ENCODE assay signal across 1 cellular context in the genomic region with DNA sequence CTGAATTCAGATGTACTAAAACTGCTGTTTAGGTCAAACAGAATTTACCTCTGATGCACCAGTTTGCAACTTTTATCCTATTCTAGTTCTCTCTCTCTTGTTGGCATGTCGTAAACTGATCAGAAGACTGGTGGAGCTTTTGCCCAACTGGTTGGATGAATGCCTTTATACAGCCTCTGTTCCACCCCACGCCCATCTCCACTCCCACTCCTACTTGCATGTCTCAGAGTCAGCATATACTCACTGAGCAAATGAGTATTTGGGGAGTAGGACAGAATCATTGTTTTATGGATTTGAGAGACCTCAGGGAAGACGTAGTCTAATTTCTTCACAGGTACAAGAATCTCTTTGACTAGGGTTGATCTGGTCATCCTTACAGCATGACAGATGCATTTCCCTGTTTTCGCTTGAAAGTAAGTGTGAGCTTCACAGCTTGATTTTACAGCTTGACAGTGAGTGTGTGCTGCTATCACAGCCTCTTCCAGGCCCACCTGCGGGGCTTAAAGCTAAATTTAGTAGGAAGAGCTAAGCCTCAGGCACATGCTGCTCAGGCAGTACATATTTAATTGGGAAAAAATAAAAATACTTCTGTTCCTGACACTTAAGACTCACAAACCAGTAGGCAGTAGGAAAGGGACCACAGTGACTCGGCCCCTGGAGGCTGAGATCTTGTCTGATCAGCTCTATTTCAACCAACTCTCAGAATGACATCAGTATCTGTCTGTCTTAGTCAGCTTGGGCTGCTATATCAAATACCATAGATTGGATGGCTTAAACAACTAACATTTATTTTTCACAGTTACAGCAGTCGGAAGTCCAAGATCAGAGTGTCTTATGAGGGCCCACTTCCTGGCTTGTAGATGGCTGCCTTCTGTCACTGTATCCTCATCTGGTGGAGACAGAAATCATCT.
TF ChIP-seq lines count a peak whose summit lies in the region.

No MANE protein-coding gene starts in this region.

TF ChIP-seq in HCT116, 20 proteins besides CTCF, POLR2A, EP300 and RAD21 (continued from another document):
- TF ChIP-seq SIN3A (IDR thresholded peaks at IDR 0.05; ENCODE audit: low read depth) = no peak
- TF ChIP-seq, protein P1, sequence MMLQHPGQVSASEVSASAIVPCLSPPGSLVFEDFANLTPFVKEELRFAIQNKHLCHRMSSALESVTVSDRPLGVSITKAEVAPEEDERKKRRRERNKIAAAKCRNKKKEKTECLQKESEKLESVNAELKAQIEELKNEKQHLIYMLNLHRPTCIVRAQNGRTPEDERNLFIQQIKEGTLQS (IDR thresholded peaks at IDR 0.05) = no peak
- TF ChIP-seq, protein P2, sequence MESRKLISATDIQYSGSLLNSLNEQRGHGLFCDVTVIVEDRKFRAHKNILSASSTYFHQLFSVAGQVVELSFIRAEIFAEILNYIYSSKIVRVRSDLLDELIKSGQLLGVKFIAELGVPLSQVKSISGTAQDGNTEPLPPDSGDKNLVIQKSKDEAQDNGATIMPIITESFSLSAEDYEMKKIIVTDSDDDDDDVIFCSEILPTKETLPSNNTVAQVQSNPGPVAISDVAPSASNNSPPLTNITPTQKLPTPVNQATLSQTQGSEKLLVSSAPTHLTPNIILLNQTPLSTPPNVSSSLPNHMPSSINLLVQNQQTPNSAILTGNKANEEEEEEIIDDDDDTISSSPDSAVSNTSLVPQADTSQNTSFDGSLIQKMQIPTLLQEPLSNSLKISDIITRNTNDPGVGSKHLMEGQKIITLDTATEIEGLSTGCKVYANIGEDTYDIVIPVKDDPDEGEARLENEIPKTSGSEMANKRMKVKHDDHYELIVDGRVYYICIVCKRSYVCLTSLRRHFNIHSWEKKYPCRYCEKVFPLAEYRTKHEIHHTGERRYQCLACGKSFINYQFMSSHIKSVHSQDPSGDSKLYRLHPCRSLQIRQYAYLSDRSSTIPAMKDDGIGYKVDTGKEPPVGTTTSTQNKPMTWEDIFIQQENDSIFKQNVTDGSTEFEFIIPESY (IDR thresholded peaks at IDR 0.05; ENCODE audit: extremely low read depth, insufficient replicate concordance, low read length) = no peak
- TF ChIP-seq, protein P3, sequence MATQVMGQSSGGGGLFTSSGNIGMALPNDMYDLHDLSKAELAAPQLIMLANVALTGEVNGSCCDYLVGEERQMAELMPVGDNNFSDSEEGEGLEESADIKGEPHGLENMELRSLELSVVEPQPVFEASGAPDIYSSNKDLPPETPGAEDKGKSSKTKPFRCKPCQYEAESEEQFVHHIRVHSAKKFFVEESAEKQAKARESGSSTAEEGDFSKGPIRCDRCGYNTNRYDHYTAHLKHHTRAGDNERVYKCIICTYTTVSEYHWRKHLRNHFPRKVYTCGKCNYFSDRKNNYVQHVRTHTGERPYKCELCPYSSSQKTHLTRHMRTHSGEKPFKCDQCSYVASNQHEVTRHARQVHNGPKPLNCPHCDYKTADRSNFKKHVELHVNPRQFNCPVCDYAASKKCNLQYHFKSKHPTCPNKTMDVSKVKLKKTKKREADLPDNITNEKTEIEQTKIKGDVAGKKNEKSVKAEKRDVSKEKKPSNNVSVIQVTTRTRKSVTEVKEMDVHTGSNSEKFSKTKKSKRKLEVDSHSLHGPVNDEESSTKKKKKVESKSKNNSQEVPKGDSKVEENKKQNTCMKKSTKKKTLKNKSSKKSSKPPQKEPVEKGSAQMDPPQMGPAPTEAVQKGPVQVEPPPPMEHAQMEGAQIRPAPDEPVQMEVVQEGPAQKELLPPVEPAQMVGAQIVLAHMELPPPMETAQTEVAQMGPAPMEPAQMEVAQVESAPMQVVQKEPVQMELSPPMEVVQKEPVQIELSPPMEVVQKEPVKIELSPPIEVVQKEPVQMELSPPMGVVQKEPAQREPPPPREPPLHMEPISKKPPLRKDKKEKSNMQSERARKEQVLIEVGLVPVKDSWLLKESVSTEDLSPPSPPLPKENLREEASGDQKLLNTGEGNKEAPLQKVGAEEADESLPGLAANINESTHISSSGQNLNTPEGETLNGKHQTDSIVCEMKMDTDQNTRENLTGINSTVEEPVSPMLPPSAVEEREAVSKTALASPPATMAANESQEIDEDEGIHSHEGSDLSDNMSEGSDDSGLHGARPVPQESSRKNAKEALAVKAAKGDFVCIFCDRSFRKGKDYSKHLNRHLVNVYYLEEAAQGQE (IDR thresholded peaks at IDR 0.05; ENCODE audit: low read depth) = no peak
